ENCODE assay signal across 1 cellular context in the genomic region with DNA sequence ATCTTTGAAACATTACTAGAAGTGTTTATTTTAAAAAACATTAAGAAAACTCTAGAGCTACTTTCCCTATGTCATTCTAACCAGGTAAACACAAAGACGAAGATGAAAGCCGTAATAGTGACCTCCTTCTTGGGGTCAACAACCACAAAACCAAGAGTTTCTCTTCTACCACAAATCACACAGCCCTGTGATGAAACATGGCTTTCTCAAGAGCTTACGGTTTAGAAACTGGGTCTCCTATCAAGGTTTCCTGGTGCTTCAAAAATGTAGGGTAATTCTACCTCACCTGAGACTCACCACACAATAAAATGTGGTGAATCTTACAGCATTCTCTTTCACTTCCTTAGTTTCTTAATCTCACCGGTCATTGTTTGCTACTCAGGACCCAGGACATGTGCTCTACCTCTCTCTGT.
TF ChIP-seq lines count a peak whose summit lies in the region.

No MANE protein-coding gene starts in this region.

TF ChIP-seq in GM12878, 131 proteins besides CTCF, POLR2A, EP300 and RAD21 (continued from another document):
- TF ChIP-seq LARP7 (IDR thresholded peaks at IDR 0.05): no peak
- no peak for TF ChIP-seq MYC (IDR thresholded peaks at IDR 0.05; ENCODE audit: insufficient read depth, insufficient read length, insufficient replicate concordance, low read length, severe bottlenecking)
- no peak for TF ChIP-seq SREBF1 (IDR thresholded peaks at IDR 0.05; ENCODE audit: low read length)
- no peak for TF ChIP-seq WRNIP1 (IDR thresholded peaks at IDR 0.05; ENCODE audit: borderline replicate concordance, low read depth, low read length)
TF ChIP-seq in GM12878: peak in this region for 27.
